Comparison of ENCODE assay signal across 20 cellular contexts in genomic region chr3:64783200-64783599, GRCh38.
"Had no signal": no experiment of that assay in that cellular context is flagged by ENCODE, and none has a peak within 500 bp of the region (broad histone marks: within the 10 kb centered on the region; RNA-seq: fewer than 3 reads in every experiment).

No MANE protein-coding gene starts in this region.

- H3K27me3 ChIP-seq: MG63 had no signal

- DNase-seq: Karpas-422, KG1, MG63, NCI-H1092, NCI-H1105 treated with DMSO at 0.1 percent for 48 hours, NCI-H1417 treated with DMSO at 0.1 percent for 48 hours, NCI-H146, NCI-H187, NCI-H2029, NCI-H2081 treated with DMSO at 0.1 percent for 48 hours, NCI-H2171, NCI-H226, NCI-H446, NCI-H510A, NCI-H524 treated with DMSO at 0.1 percent for 48 hours, NCI-H69, NCI-H774, RPMI8226, SHP77, SK-N-SH had no signal

- H3K4me3 ChIP-seq: MG63 had no signal

- H3K9me3 ChIP-seq: MG63 had no signal

- H3K4me2 ChIP-seq: SK-N-SH had no signal

- H3K36me3 ChIP-seq: MG63 had no signal

- H3K9ac ChIP-seq: SK-N-SH had no signal
